19 cellular contexts compared by ENCODE assay signal in genomic region chr20:3242167-3242692, GRCh38.
"Had no signal": no experiment of that assay in that cellular context is flagged by ENCODE, and none has a peak within 500 bp of the region (broad histone marks: within the 10 kb centered on the region; RNA-seq: fewer than 3 reads in every experiment).

No MANE protein-coding gene starts in this region.

- H3K27ac ChIP-seq: body of pancreas, colonic mucosa, ovary had no signal

- H3K4me3 Mint-ChIP-seq: activated CD4-positive, alpha-beta T cell treated with anti-CD3 and anti-CD28 coated beads for 36 hours; activated naive CD8-positive, alpha-beta T cell treated with anti-CD3 and anti-CD28 coated beads, Interleukin-2, amount 10 ng/mL, durations not matched to agents 7 days and 5 days; activated T-helper 1 cell treated with anti-CD3 and anti-CD28 coated beads, Interleukin-12 subunit alpha, Interleukin-12 subunit beta, Interleukin-2, Interleukin-4 antibody, amounts not matched to agents 30 ng/mL and 10 ng/mL and 1 ng/mL, durations not matched to agents 14 hours and 24 hours and 36 hours had no signal

- H3K9me3 Mint-ChIP-seq: activated naive CD8-positive, alpha-beta T cell treated with anti-CD3 and anti-CD28 coated beads, Interleukin-2, amount 10 ng/mL, durations not matched to agents 7 days and 5 days; activated T-helper 1 cell treated with anti-CD3 and anti-CD28 coated beads, Interleukin-12 subunit alpha, Interleukin-12 subunit beta, Interleukin-2, Interleukin-4 antibody, amounts not matched to agents 30 ng/mL and 10 ng/mL and 1 ng/mL, durations not matched to agents 14 hours and 24 hours and 36 hours had no signal

- H3K27ac Mint-ChIP-seq: activated CD4-positive, alpha-beta T cell treated with anti-CD3 and anti-CD28 coated beads for 36 hours; activated naive CD8-positive, alpha-beta T cell treated with anti-CD3 and anti-CD28 coated beads, Interleukin-2, amount 10 ng/mL, durations not matched to agents 7 days and 5 days; activated T-helper 1 cell treated with anti-CD3 and anti-CD28 coated beads, Interleukin-12 subunit alpha, Interleukin-12 subunit beta, Interleukin-2, Interleukin-4 antibody, amounts not matched to agents 30 ng/mL and 10 ng/mL and 1 ng/mL, durations not matched to agents 14 hours and 24 hours and 36 hours had no signal

- H3K9me3 ChIP-seq: body of pancreas, colonic mucosa, gastrocnemius medialis, ovary had no signal

- H3K36me3 ChIP-seq: colonic mucosa, gastrocnemius medialis, ovary had no signal

- H3K4me2 ChIP-seq: smooth muscle cell had no signal

- H3K4me1 ChIP-seq: colonic mucosa had no signal

- H3K4me3 ChIP-seq: body of pancreas, colonic mucosa, gastrocnemius medialis, lung, ovary, smooth muscle cell had no signal

- ATAC-seq: activated CD4-positive, alpha-beta T cell treated with anti-CD3 and anti-CD28 coated beads for 36 hours; body of pancreas; gastrocnemius medialis; left lobe of liver; sciatic nerve had no signal

- DNase-seq: activated CD4-positive, alpha-beta T cell treated with anti-CD3 and anti-CD28 coated beads for 36 hours; activated CD4-positive, alpha-beta T cell treated with anti-CD3 and anti-CD28 coated beads, Interleukin-2, amount 50 U/mL, for 48 hours; activated gamma-delta T cell treated with Interleukin-2 at 50 U/mL for 16 hours; activated naive CD8-positive, alpha-beta T cell treated with anti-CD3 and anti-CD28 coated beads, Interleukin-2, amount 10 ng/mL, durations not matched to agents 7 days and 5 days; amygdala; body of pancreas; central memory CD4-positive, alpha-beta T cell; colonic mucosa; erythroblast; gastrocnemius medialis; head of caudate nucleus; kidney; ovary; stimulated activated CD4-positive, alpha-beta T cell treated with anti-CD3 and anti-CD28 coated beads, Interleukin-4, amount 100 ng/mL, for 1 hour had no signal
